Comparison of ENCODE assay signal across 8 cellular contexts in genomic region chr7:151687523-151688235, GRCh38.
DNase-seq lines count a peak whose midpoint lies in the region; ATAC-seq and TF ChIP-seq lines count a peak whose summit lies in the region.

No MANE protein-coding gene starts in this region.

- ATAC-seq in GM19452 (IDR thresholded peaks at IDR 0.05; ENCODE audit: unreplicated experiment): no peak

- no peak for TF ChIP-seq EP300 in ovary (IDR thresholded peaks at IDR 0.05)

- H3K9me3 ChIP-seq in ovary: no peaks in the 10 kb centered on the region

- no peaks in the 10 kb centered on the region for H3K27me3 ChIP-seq in ovary

- H3K4me3 ChIP-seq in fibroblast of villous mesenchyme (ENCODE audit: low read depth, low read length) (no peak overlapping the region), ovary (no peak overlapping the region)

- peak; percentile 95 for DNase-seq in Caki2 (ENCODE audit: low read depth)
- DNase-seq in RPMI7951 (ENCODE audit: low read depth): peak; percentile 96
- peak; percentile 92 for DNase-seq in fibroblast of villous mesenchyme (ENCODE audit: low read depth)
- DNase-seq in ovary: peak; percentile 69 to 86 (median 74)
- no peak for DNase-seq in GM13976 (ENCODE audit: low spot score)
- DNase-seq in COLO829 (ENCODE audit: low spot score): no peak
- DNase-seq in RPMI8226: no peak

- TF ChIP-seq CTCF in fibroblast of villous mesenchyme (IDR thresholded peaks at IDR 0.05; ENCODE audit: insufficient read depth, low read depth, low read length) (no peak), ovary (IDR thresholded peaks at IDR 0.05) (no peak), GM13976 (IDR thresholded peaks at IDR 0.05; ENCODE audit: borderline replicate concordance, control extremely low read depth, extremely low read depth, insufficient read depth, missing control alignments) (no peak)

- H3K36me3 ChIP-seq in ovary: no peaks in the 10 kb centered on the region

- TF ChIP-seq POLR2A in ovary (IDR thresholded peaks at IDR 0.05): no peak

- WGBS in ovary, 3 donors: 24 to 34% (median 30%) methylated on average over 16 of the region's 16 CpGs

- intact Hi-C loops in ovary (cut with DNase I): no loop called here

- peaks cover 9% of the 10 kb centered on the region for H3K4me1 ChIP-seq in ovary (ENCODE audit: insufficient read depth)

- in situ Hi-C loops in Caki2 (cut with HindIII; ENCODE audit: low pct_unique_long_range_greater_than_20kb, low sequenced_read_pairs) (no loop called here), GM13976 (cut with MboI; ENCODE audit: low sequenced_read_pairs, unreplicated experiment) (no loop called here)

- peak overlapping the region; percentile 32 to 34 for H3K27ac ChIP-seq in ovary

Comparison
In these comparisons a context has a peak if more than half of its experiments do, and no peak if none do; other contexts are left out.
1. DNase-seq: peak in Caki2 (single experiment), RPMI7951 (single experiment), fibroblast of villous mesenchyme (single experiment) and ovary (5 of 5); none in GM13976 (single experiment), COLO829 (single experiment) and RPMI8226 (single experiment).